8 cellular contexts compared by ENCODE assay signal in the genomic region with DNA sequence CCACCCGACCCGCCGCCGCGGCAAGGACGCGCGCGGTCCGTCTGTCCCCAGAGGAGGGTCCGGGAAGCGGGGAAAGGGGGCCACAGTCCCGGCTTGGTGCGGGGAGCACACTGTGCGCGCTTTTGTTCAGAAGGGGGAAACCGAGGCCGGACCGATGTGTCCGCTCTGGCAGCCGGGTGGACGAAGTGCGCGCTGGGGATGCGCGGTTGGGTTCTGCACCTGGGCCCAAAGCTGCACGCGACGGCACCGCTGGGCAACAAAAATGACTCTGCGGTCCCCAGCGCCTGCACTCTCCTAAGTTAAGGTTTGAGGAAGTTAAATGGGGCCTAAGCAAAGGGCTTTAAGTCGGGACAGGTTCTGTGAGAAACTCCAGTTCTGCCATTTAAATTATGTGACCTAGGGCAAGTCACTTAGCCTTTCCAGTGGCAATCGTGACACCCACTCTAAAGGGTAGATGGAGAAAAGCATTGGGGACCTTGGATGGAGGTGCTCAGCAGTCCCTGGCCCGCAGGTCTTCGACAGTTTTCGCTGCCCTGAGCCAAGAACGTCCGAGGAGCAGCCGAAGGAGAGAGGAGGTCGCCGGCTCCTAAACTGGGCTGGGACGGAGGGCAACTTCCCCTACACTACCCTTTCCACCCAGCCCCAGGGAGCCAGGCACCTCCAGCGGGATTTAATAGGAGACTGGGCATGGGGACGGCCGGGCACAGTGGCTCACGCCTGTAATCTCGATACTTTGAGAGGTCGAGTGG. TPM values are rescaled to one million over a fixed set of nuclear protein-coding genes. Genes with fewer than 3 reads are reported as not detected.
DNase-seq lines count a peak whose midpoint lies in the region; ATAC-seq, FAIRE-seq and TF ChIP-seq lines count a peak whose summit lies in the region.

No MANE protein-coding gene starts in this region.

- peak; percentile 32 for DNase-seq in GF-D8 (lab: John Stamatoyannopoulos, UW)
- DNase-seq in IMR-90 = no peak
- peak; percentile 38 for DNase-seq in activated B cell treated with CpG ODN at 0.5 μM for 24 hours
- DNase-seq in urothelium cell line (ENCODE audit: low spot score) = peak; percentile 9
- no peak for DNase-seq in AG20443 (ENCODE audit: low spot score)

- FAIRE-seq in urothelium cell line (lab: Jason Lieb, UNC) = no peak

- peak overlapping the region; percentile 96 for H2AFZ ChIP-seq in IMR-90 (replicated peaks; ENCODE audit: low read length, poor library complexity)

- POLR2A ChIA-PET in IMR-90 (lab: Charles Lee; ENCODE audit: unreplicated experiment) = no interaction called here
- POLR2A ChIA-PET in activated B cell treated with CpG ODN at 0.5 μM for 24 hours (lab: Charles Lee) = interaction anchor here (0.6 to 1.9 kb wide), 8 partner anchors 10 to 1291 kb away, joined by 3 to 28 read pairs (median 4); partner anchors contain the start of genes MASTL, RAB18, WAC and YME1L1

- dilution Hi-C loops in IMR-90 (cut with HindIII; ENCODE audit: low sequenced_read_pairs, unreplicated experiment) = no loop called here

- no peak overlapping the region for H2BK20ac ChIP-seq in IMR-90 (ENCODE audit: low read depth, low read length)

- H3K9me3 ChIP-seq in IMR-90 (ENCODE audit: control insufficient read depth, insufficient read depth, low read length) (no peaks in the 10 kb centered on the region), mucosa of stomach (ENCODE audit: control insufficient read depth, low read length) (no peaks in the 10 kb centered on the region)

- 2% methylated on average over 30 of the region's 49 CpGs; no CpG with 5 or more reads in 1 of the 2 experiments for WGBS in IMR-90 (ENCODE audit: extremely low coverage in 2 of 2, insufficient read length in 1 of 2), 2 experiments

- H3K18ac ChIP-seq in IMR-90 (ENCODE audit: low read depth, low read length) = no peak overlapping the region

- no peak for TF ChIP-seq CTCF in IMR-90 (conservative IDR thresholded peaks at IDR 0.05; ENCODE audit: low read depth, low read length)
- TF ChIP-seq CTCF in activated B cell treated with CpG ODN at 0.5 μM for 24 hours (IDR thresholded peaks at IDR 0.05) = no peak

- CTCF ChIA-PET in IMR-90 (lab: Yijun Ruan, JAX) (interaction anchor here (1.7 kb wide), 1 partner anchor 17 kb away, joined by 10 read pairs; no protein-coding TSS in a partner anchor), activated B cell treated with CpG ODN at 0.5 μM for 24 hours (lab: Charles Lee) (interaction anchor here (0.9 to 2.0 kb wide), 2 partner anchors 11 to 17 kb away, joined by 3 to 5 read pairs; no protein-coding TSS in a partner anchor)

- no peak for TF ChIP-seq RAD21 in IMR-90 (IDR thresholded peaks at IDR 0.05; ENCODE audit: low read length)

- H4K20me1 ChIP-seq in IMR-90 (ENCODE audit: insufficient read depth, low read length) = no peaks in the 10 kb centered on the region

- peaks cover 2% of the 10 kb centered on the region for H3K9me1 ChIP-seq in IMR-90 (ENCODE audit: insufficient read depth, low read length)

- ATAC-seq in GM21447 (IDR thresholded peaks at IDR 0.05; ENCODE audit: unreplicated experiment) = peak; percentile 6
- peak; percentile 1 for ATAC-seq in IMR-90 (ENCODE audit: low read depth)
- peak; percentile 26 for ATAC-seq in activated B cell treated with CpG ODN at 0.5 μM for 24 hours (ENCODE audit: low read depth)
- ATAC-seq in esophagus mucosa = peak; percentile 42

- peak overlapping the region; percentile 75 for H3K4ac ChIP-seq in IMR-90 (ENCODE audit: low read depth, low read length)

- H3K4me1 Mint-ChIP-seq in activated B cell treated with CpG ODN at 0.5 μM for 24 hours = peaks cover 49% of the 10 kb centered on the region

- BruUV-seq in IMR-90 (replicated peaks; lab: Mats Ljungman, UMichigan) = no TSS peak

- peak overlapping the region; percentile 84 for H3K27ac ChIP-seq in IMR-90 (ENCODE audit: insufficient read depth, low read length)

- peak overlapping the region; percentile 93 for H2AK5ac ChIP-seq in IMR-90 (ENCODE audit: low read depth, low read length)

- H3K4me2 ChIP-seq in IMR-90 (ENCODE audit: low read depth, low read length) = peak overlapping the region; percentile 70

- peak overlapping the region; percentile 95 for H2AK9ac ChIP-seq in IMR-90 (replicated peaks; ENCODE audit: low read depth, low read length, poor library complexity)

- in situ Hi-C loops in IMR-90 (cut with MboI; ENCODE audit: low sequenced_read_pairs) = loop anchor here (10.0 kb wide), 1 partner anchor 264 kb away; the partner anchor contains the start of gene RAB18

- H2BK5ac ChIP-seq in IMR-90 (ENCODE audit: low read depth, low read length, poor library complexity, severe bottlenecking) = peak overlapping the region; percentile 71

- no peaks in the 10 kb centered on the region for H3K27me3 Mint-ChIP-seq in activated B cell treated with CpG ODN at 0.5 μM for 24 hours

- peak overlapping the region; percentile 65 for H4K5ac ChIP-seq in IMR-90 (ENCODE audit: low read depth, low read length)

- H3K79me1 ChIP-seq in IMR-90 (ENCODE audit: low read depth in 1 of 2, low read length in 2 of 2) = peaks cover 0 to 25% of the 10 kb centered on the region in 2 experiments; a peak in 2 of 4 replicates

- H3K4me3 ChIP-seq in IMR-90 (ENCODE audit: insufficient read depth, low read depth, low read length) (peak overlapping the region; percentile 73), mucosa of stomach (ENCODE audit: low read length) (peak overlapping the region; percentile 80)

- H3K4me3 Mint-ChIP-seq in activated B cell treated with CpG ODN at 0.5 μM for 24 hours = peak overlapping the region; percentile 98

- H3K14ac ChIP-seq in IMR-90 (replicated peaks; ENCODE audit: low read depth, low read length) = peak overlapping the region; percentile 84; the same call in 1 of the 2 replicates

- intact Hi-C loops in IMR-90 (cut with micrococcal nuclease) (loop anchor here (5.0 kb wide), 1 partner anchor 261 kb away; the partner anchor contains the start of gene RAB18), activated B cell treated with CpG ODN at 0.5 μM for 24 hours (cut with micrococcal nuclease) (loop anchor here (1.0 to 5.0 kb wide), 8 partner anchors 10 to 1062 kb away; partner anchors contain the start of genes MPP7 and PDSS1)

- H3K9me3 Mint-ChIP-seq in activated B cell treated with CpG ODN at 0.5 μM for 24 hours = no peaks in the 10 kb centered on the region

- H3K9ac ChIP-seq in IMR-90 (ENCODE audit: low read depth, low read length) (peak overlapping the region; percentile 78), mucosa of stomach (ENCODE audit: low read length) (peak overlapping the region; percentile 97)

- peak overlapping the region; percentile 88; the same call in 1 of the 2 replicates for H3K56ac ChIP-seq in IMR-90 (ENCODE audit: extremely low read depth, insufficient read depth, low read length)

- H3K36me3 ChIP-seq in IMR-90 (ENCODE audit: control insufficient read depth, insufficient read depth, low read length) (no peaks in the 10 kb centered on the region; the same call in 1 of the 2 replicates), mucosa of stomach (ENCODE audit: control insufficient read depth, insufficient read depth, low read length) (no peaks in the 10 kb centered on the region)

- H4K8ac ChIP-seq in IMR-90 (ENCODE audit: low read depth in 2 of 2, low read length in 2 of 2) = peak overlapping the region; percentile 98 to 99

- peak overlapping the region; percentile 81 for H4K91ac ChIP-seq in IMR-90 (ENCODE audit: insufficient read depth, low read depth, low read length)

- TF ChIP-seq POLR2A in IMR-90 (IDR thresholded peaks at IDR 0.05; ENCODE audit: low read depth, low read length) = no peak

- peak overlapping the region; percentile 87 for H3K23ac ChIP-seq in IMR-90 (ENCODE audit: low read depth, low read length)

- H3K27ac Mint-ChIP-seq in activated B cell treated with CpG ODN at 0.5 μM for 24 hours = peak overlapping the region; percentile 99

- H3K27me3 ChIP-seq in IMR-90 (ENCODE audit: control insufficient read depth, insufficient read depth, low read length) (no peaks in the 10 kb centered on the region), mucosa of stomach (ENCODE audit: control insufficient read depth, insufficient read depth, low read length) (no peaks in the 10 kb centered on the region)

- peaks cover 9% of the 10 kb centered on the region for H3K4me1 ChIP-seq in IMR-90 (ENCODE audit: control insufficient read depth, insufficient read depth, low read length)
- peaks cover 7% of the 10 kb centered on the region for H3K4me1 ChIP-seq in mucosa of stomach (ENCODE audit: control insufficient read depth, insufficient read depth, low read length)

- peaks cover 16% of the 10 kb centered on the region for H3K36me3 Mint-ChIP-seq in activated B cell treated with CpG ODN at 0.5 μM for 24 hours (ENCODE audit: low read depth)

- peak overlapping the region; percentile 53; the same call in 1 of the 3 replicates for H2BK15ac ChIP-seq in IMR-90 (ENCODE audit: low read depth, low read length)

- peak overlapping the region; percentile 32; the same call in 1 of the 2 replicates for H2BK120ac ChIP-seq in IMR-90 (ENCODE audit: low read depth, low read length)

TF ChIP-seq in IMR-90, 13 proteins besides CTCF, POLR2A, EP300 and RAD21:
- no peak for TF ChIP-seq NFE2L2 (IDR thresholded peaks at IDR 0.05; ENCODE audit: low read depth, low read length)
- TF ChIP-seq, protein P1, sequence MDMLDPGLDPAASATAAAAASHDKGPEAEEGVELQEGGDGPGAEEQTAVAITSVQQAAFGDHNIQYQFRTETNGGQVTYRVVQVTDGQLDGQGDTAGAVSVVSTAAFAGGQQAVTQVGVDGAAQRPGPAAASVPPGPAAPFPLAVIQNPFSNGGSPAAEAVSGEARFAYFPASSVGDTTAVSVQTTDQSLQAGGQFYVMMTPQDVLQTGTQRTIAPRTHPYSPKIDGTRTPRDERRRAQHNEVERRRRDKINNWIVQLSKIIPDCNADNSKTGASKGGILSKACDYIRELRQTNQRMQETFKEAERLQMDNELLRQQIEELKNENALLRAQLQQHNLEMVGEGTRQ (IDR thresholded peaks at IDR 0.05; ENCODE audit: low read depth, low read length) = no peak
- no peak for TF ChIP-seq CEBPB (IDR thresholded peaks at IDR 0.05; ENCODE audit: low read depth, low read length)
- TF ChIP-seq RFX5 (IDR thresholded peaks at IDR 0.05; ENCODE audit: low read depth, low read length) = no peak

RNA-seq across cellular contexts. Expression of gene ACBD5, which starts 0.5 kb away (rescaled TPM):
- 11.7 and 19.4 TPM in 2 replicates for total RNA-seq in IMR-90 (2012; rRNA removed)
- polyA plus RNA-seq in IMR-90 (2012; rRNA removed) = 6.5 and 7.7 TPM in 2 replicates
- 2.0 and 2.2 TPM in 2 replicates for polyA plus RNA-seq in IMR-90 (2012; cell fraction: cytosol; rRNA removed)
- 1.3 and 4.8 TPM in 2 replicates for polyA plus RNA-seq in IMR-90 (2012; cell fraction: nucleus; rRNA removed; ENCODE audit: low replicate concordance)
- 17.9 and 19.8 TPM in 2 replicates for total RNA-seq in activated B cell treated with CpG ODN at 0.5 μM for 24 hours
- total RNA-seq in esophagus mucosa = 15.2 TPM

Comparison
In these comparisons a context has a peak if more than half of its experiments do, and no peak if none do; other contexts are left out.
1. DNase-seq: peak in GF-D8 (single experiment), activated B cell treated with CpG ODN at 0.5 μM for 24 hours (single experiment) and urothelium cell line (single experiment); none in IMR-90 (single experiment) and AG20443 (single experiment).
2. Peak in every context shown above with its lines, with median percentiles within 50 percentile points of each other: ATAC-seq.